ENCODE assay signal across 13 cellular contexts in the genomic region with DNA sequence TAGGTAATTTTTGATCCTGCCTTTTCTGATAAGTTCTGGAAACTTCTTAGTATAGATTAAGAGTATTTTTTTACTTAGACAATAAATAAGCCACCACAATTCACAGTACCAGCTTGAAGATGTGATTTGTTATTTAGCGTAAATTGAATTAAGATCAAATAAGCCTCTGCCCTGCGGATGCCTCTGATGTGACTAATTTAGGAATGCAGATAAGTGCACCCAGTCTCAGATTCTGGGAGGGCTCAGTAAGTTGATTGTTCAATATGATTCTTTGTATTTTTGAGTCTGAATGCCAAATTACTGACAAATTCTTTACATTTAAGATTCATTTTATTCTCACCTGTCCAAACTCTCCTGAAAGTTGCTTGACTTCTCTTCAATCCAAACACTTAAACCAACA.
"Had no signal": no experiment of that assay in that cellular context is flagged by ENCODE, and none has a peak within 500 bp of the region (broad histone marks: within the 10 kb centered on the region; RNA-seq: fewer than 3 reads in every experiment).

No MANE protein-coding gene starts in this region.

- H3K27ac ChIP-seq: cardiac muscle cell, dorsolateral prefrontal cortex, spleen, upper lobe of right lung had no signal

- H3K36me3 ChIP-seq: cardiac muscle cell, spleen, upper lobe of right lung had no signal

- H3K4me3 ChIP-seq: cardiac muscle cell, dorsolateral prefrontal cortex, spleen, upper lobe of right lung had no signal

- DNase-seq: activated CD4-positive, alpha-beta T cell treated with anti-CD3 and anti-CD28 coated beads for 48 hours; activated CD8-positive, alpha-beta T cell treated with anti-CD3 and anti-CD28 coated beads, Interleukin-2, amount 10 ng/mL, durations not matched to agents 7 days and 5 days; activated naive CD8-positive, alpha-beta T cell treated with anti-CD3 and anti-CD28 coated beads for 36 hours; anterior cingulate cortex; dorsolateral prefrontal cortex; erythroblast; head of caudate nucleus; immature natural killer cell; spleen; stimulated activated naive CD8-positive, alpha-beta T cell treated with anti-CD3 and anti-CD28 coated beads, Interleukin-15, amount 100 ng/mL, for 72 hours; T-helper 17 cell; upper lobe of right lung had no signal

- H3K9me3 ChIP-seq: upper lobe of right lung had no signal

- H3K4me1 ChIP-seq: spleen, upper lobe of right lung had no signal

- H3K27me3 ChIP-seq: cardiac muscle cell, dorsolateral prefrontal cortex, spleen, upper lobe of right lung had no signal
